In the genomic region with DNA sequence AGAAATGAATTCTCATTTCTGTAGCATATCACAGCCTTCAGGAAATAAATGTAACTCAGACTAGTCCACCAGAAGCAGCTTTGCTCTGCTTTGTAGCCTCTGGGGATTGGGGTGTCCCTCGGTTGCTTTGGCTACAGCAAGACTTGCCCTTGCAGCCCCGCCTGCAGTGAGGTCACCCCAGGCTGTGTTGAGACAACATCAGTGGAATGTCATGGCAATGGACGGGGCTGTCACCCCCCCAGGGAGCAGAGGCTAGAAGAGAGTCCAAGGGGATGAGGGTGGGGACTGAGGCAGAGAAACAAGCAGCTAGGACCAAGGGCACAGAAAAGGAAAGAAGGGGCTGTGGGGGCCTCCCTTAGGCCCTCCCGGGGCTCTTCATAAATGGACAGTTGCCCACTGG, we compare ENCODE assay signal across 1 cellular context.
TF ChIP-seq lines count a peak whose summit lies in the region.

No MANE protein-coding gene starts in this region.

TF ChIP-seq in IMR-90, 13 proteins besides CTCF, POLR2A, EP300 and RAD21 (continued from another document):
- TF ChIP-seq, protein P1, sequence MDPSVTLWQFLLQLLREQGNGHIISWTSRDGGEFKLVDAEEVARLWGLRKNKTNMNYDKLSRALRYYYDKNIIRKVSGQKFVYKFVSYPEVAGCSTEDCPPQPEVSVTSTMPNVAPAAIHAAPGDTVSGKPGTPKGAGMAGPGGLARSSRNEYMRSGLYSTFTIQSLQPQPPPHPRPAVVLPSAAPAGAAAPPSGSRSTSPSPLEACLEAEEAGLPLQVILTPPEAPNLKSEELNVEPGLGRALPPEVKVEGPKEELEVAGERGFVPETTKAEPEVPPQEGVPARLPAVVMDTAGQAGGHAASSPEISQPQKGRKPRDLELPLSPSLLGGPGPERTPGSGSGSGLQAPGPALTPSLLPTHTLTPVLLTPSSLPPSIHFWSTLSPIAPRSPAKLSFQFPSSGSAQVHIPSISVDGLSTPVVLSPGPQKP (IDR thresholded peaks at IDR 0.05; ENCODE audit: borderline replicate concordance, low read depth, low read length), result no peak
